In genomic region chr2:121755237-121756111, GRCh38 we compare ENCODE assay signal across 8 cellular contexts. TPM values are rescaled to one million over a fixed set of nuclear protein-coding genes. Genes with fewer than 3 reads are reported as not detected.
DNase-seq lines count a peak whose midpoint lies in the region; ATAC-seq and TF ChIP-seq lines count a peak whose summit lies in the region.

TSN (plus strand) TSS chr2:121755651; CDS start chr2:121755780, 129 bp downstream.

- TF ChIP-seq POLR2A in erythroblast (IDR thresholded peaks at IDR 0.05; ENCODE audit: low read length) = peak; percentile 81

- H3K9ac ChIP-seq in mucosa of rectum (ENCODE audit: low read depth in 1 of 2, low read length in 2 of 2) = peak within 1 kb of the TSS; percentile 66 to 91

- H3K27ac Mint-ChIP-seq in activated T-cell treated with anti-CD3 and anti-CD28 coated beads, Interleukin-2, amount 50 U/mL, for 24 hours = peak within 1 kb of the TSS; percentile 95

- H3K27me3 Mint-ChIP-seq in activated T-cell treated with anti-CD3 and anti-CD28 coated beads, Interleukin-2, amount 50 U/mL, for 24 hours = no peaks in the 10 kb centered on the region

- H3K36me3 Mint-ChIP-seq in activated T-cell treated with anti-CD3 and anti-CD28 coated beads, Interleukin-2, amount 50 U/mL, for 24 hours (ENCODE audit: low read depth) = peaks cover 49% of the 10 kb centered on the region

- H3K9me3 Mint-ChIP-seq in activated T-cell treated with anti-CD3 and anti-CD28 coated beads, Interleukin-2, amount 50 U/mL, for 24 hours = no peaks in the 10 kb centered on the region

- DNase-seq in DMS79 (lab: John Stamatoyannopoulos, UW) (peak; percentile 96), KG1 (lab: John Stamatoyannopoulos, UW) (peak; percentile 99), erythroblast (lab: John Stamatoyannopoulos, UW) (peak; percentile 99)
- peak; percentile 96 for DNase-seq in activated T-cell treated with anti-CD3 and anti-CD28 coated beads, Interleukin-2, amount 50 U/mL, for 24 hours
- peak; percentile 92 to 96 for DNase-seq in stimulated activated CD8-positive, alpha-beta memory T cell treated with anti-CD3 and anti-CD28 coated beads, Interleukin-4, amount 100 ng/mL, for 4 hours (ENCODE audit: low read depth in 2 of 2, low spot score in 1 of 2)

- no peaks in the 10 kb centered on the region for H3K27me3 ChIP-seq in mucosa of rectum (ENCODE audit: control insufficient read depth in 2 of 2, insufficient read depth in 2 of 2, low read length in 2 of 2)

- peak within 1 kb of the TSS; percentile 54 to 74 for H3K27ac ChIP-seq in mucosa of rectum (ENCODE audit: low read depth in 2 of 2, low read length in 2 of 2)

- H3K4me3 ChIP-seq in mucosa of rectum (ENCODE audit: low read length in 2 of 2) = peak within 1 kb of the TSS; percentile 87 to 100

- H3K4me1 ChIP-seq in mucosa of rectum (ENCODE audit: control insufficient read depth in 2 of 2, insufficient read depth in 2 of 2, low read length in 2 of 2) = peaks cover 9 to 13% of the 10 kb centered on the region in 2 donors

- H3K36me3 ChIP-seq in mucosa of rectum (ENCODE audit: control insufficient read depth in 2 of 2, insufficient read depth in 2 of 2, low read length in 2 of 2) = peaks cover 2 to 16% of the 10 kb centered on the region in 2 donors

- H3K9me3 ChIP-seq in mucosa of rectum (ENCODE audit: control insufficient read depth in 2 of 2, low read length in 2 of 2) = no peaks in the 10 kb centered on the region

- H3K4me3 Mint-ChIP-seq in activated T-cell treated with anti-CD3 and anti-CD28 coated beads, Interleukin-2, amount 50 U/mL, for 24 hours = peak within 1 kb of the TSS; percentile 93

- ATAC-seq in GM21737 (IDR thresholded peaks at IDR 0.05; ENCODE audit: unreplicated experiment) = peak; percentile 100

- peaks cover 39% of the 10 kb centered on the region for H3K4me1 Mint-ChIP-seq in activated T-cell treated with anti-CD3 and anti-CD28 coated beads, Interleukin-2, amount 50 U/mL, for 24 hours (ENCODE audit: low read depth)

TF ChIP-seq in PFSK-1, 5 proteins besides CTCF, POLR2A, EP300 and RAD21:
- TF ChIP-seq TAF1 (IDR thresholded peaks at IDR 0.05; ENCODE audit: borderline replicate concordance, insufficient read depth, low read length) (peak; percentile 70; the same call in 1 of the 2 replicates), SIN3A (IDR thresholded peaks at IDR 0.05; ENCODE audit: borderline replicate concordance, insufficient read depth, low read length) (no peak), REST (IDR thresholded peaks at IDR 0.05; ENCODE audit: insufficient read depth in 1 of 2, low read depth in 2 of 2, low read length in 2 of 2) (no peak), POLR2AphosphoS5 (IDR thresholded peaks at IDR 0.05; ENCODE audit: low read depth, low read length) (peak; percentile 64), FOXP2 (optimal IDR thresholded peaks at IDR 0.05; ENCODE audit: borderline replicate concordance, extremely low read depth, extremely low read length, insufficient read depth) (peak; percentile 98)

RNA-seq across cellular contexts. Expression of gene TSN, which starts in this region (rescaled TPM):
- polyA plus RNA-seq in PFSK-1 (2012; ENCODE audit: insufficient read length, low read depth) = 49.5 TPM

Comparison
In these comparisons a context has a peak if more than half of its experiments do, and no peak if none do; other contexts are left out.
1. Peak in every context shown above with its lines: DNase-seq, ATAC-seq, H3K4me3 ChIP-seq and H3K27ac ChIP-seq.